In the genomic region with DNA sequence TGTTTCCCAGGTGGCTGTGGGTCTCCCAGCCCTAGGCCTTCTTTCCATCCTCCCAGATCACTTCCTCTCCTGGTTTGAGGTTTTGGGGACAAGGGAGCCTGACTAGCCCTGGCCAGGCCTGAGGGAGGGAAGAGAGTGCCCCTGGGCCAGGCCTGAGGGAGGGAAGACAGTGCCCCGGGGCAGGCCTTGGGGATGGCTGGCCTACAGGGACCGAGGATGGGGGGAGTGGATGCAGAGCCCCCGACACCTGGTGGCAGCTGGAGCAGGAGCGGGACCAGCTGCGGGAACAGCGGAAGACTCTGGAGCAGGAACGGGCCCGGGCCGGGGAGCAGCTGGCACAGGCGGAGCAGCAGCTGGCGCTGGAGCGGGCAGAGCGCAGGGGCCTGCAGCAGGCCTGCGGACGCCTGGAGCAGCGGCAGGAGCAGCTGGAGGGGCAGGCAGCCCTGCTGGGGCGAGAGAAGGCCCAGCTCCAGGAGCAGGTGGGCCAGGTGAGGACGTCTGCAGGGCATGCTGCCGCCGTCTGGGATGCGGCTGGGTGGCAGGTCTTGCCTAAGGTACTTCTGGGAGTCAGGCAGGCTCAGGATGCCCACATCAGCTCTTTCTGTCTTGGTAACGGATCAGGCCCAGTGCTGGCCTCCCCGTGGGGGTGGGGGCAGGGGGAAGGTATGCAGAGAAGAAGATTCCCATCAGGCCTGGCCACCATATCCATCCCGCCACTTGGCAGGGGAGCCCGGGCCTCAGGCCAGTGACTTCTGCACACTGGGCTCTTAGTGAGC, we compare ENCODE assay signal across 1 cellular context.
TF ChIP-seq lines count a peak whose summit lies in the region.

No MANE protein-coding gene starts in this region.

TF ChIP-seq in HepG2, 621 proteins besides CTCF, POLR2A, EP300 and RAD21:
- TF ChIP-seq, protein P1, sequence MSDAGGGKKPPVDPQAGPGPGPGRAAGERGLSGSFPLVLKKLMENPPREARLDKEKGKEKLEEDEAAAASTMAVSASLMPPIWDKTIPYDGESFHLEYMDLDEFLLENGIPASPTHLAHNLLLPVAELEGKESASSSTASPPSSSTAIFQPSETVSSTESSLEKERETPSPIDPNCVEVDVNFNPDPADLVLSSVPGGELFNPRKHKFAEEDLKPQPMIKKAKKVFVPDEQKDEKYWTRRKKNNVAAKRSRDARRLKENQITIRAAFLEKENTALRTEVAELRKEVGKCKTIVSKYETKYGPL (CRISPR knock-in tag; IDR thresholded peaks at IDR 0.05): no peak
- TF ChIP-seq CHD4 (IDR thresholded peaks at IDR 0.05; ENCODE audit: borderline replicate concordance, low read length) (no peak), JUN (CRISPR knock-in tag; IDR thresholded peaks at IDR 0.05) (no peak), MIXL1 (CRISPR knock-in tag; IDR thresholded peaks at IDR 0.05) (no peak), ZSCAN29 (CRISPR knock-in tag; conservative IDR thresholded peaks at IDR 0.05) (no peak), GATAD1 (CRISPR knock-in tag; IDR thresholded peaks at IDR 0.05) (no peak), U2AF1 (optimal IDR thresholded peaks at IDR 0.05; ENCODE audit: low read depth, low read length) (no peak), HHEX (CRISPR knock-in tag; IDR thresholded peaks at IDR 0.05) (no peak), SIX1 (CRISPR knock-in tag; IDR thresholded peaks at IDR 0.05; ENCODE audit: borderline replicate concordance) (no peak)
- TF ChIP-seq, protein P2, sequence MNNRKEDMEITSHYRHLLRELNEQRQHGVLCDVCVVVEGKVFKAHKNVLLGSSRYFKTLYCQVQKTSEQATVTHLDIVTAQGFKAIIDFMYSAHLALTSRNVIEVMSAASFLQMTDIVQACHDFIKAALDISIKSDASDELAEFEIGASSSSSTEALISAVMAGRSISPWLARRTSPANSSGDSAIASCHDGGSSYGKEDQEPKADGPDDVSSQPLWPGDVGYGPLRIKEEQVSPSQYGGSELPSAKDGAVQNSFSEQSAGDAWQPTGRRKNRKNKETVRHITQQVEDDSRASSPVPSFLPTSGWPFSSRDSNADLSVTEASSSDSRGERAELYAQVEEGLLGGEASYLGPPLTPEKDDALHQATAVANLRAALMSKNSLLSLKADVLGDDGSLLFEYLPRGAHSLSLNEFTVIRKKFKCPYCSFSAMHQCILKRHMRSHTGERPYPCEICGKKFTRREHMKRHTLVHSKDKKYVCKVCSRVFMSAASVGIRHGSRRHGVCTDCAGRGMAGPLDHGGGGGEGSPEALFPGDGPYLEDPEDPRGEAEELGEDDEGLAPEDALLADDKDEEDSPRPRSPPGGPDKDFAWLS (CRISPR knock-in tag; IDR thresholded peaks at IDR 0.05; ENCODE audit: borderline replicate concordance): no peak
- TF ChIP-seq, protein P3, sequence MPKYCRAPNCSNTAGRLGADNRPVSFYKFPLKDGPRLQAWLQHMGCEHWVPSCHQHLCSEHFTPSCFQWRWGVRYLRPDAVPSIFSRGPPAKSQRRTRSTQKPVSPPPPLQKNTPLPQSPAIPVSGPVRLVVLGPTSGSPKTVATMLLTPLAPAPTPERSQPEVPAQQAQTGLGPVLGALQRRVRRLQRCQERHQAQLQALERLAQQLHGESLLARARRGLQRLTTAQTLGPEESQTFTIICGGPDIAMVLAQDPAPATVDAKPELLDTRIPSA (CRISPR knock-in tag; IDR thresholded peaks at IDR 0.05; ENCODE audit: borderline replicate concordance): no peak
- TF ChIP-seq, protein P4, sequence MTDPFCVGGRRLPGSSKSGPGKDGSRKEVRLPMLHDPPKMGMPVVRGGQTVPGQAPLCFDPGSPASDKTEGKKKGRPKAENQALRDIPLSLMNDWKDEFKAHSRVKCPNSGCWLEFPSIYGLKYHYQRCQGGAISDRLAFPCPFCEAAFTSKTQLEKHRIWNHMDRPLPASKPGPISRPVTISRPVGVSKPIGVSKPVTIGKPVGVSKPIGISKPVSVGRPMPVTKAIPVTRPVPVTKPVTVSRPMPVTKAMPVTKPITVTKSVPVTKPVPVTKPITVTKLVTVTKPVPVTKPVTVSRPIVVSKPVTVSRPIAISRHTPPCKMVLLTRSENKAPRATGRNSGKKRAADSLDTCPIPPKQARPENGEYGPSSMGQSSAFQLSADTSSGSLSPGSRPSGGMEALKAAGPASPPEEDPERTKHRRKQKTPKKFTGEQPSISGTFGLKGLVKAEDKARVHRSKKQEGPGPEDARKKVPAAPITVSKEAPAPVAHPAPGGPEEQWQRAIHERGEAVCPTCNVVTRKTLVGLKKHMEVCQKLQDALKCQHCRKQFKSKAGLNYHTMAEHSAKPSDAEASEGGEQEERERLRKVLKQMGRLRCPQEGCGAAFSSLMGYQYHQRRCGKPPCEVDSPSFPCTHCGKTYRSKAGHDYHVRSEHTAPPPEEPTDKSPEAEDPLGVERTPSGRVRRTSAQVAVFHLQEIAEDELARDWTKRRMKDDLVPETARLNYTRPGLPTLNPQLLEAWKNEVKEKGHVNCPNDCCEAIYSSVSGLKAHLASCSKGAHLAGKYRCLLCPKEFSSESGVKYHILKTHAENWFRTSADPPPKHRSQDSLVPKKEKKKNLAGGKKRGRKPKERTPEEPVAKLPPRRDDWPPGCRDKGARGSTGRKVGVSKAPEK (CRISPR knock-in tag; IDR thresholded peaks at IDR 0.05; ENCODE audit: borderline replicate concordance): no peak
